ENCODE assay signal across 1 cellular context in the genomic region with DNA sequence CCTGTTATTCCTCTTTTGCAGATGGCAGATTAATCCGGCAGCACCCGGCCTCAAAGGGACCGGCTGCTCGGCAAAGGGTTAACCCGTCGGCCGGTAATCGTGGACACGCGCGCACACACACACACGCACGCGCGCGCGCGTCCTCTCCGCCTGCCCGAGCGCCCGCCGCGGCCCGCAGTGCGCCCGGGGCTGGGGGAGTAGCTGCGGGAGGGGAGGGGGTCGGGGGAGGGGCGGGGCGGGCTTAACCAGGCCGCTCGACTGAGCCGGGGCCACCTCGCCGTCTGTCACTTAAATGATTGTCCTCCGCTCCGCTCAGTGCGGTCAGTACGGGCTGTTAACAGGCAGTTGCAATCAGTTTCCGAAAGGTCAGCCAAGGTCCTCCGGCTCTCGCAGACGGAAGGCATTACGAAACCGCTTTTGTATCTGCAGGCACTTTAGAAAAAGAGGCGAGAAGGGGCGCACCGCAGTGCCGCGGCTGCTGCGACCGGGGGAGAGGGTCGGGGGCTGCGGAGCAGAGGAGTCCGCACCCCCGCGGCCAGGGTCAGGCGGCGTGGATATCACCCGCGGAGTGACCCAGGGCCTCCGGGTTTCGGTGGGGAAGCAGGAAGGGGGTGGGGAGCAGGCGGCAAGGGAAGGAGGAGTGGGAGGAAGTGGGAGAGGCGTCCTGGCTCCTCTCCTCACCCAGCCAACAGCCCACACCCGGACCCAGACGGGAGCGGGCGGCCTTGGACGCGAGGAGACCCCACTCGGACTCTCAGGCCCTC.
TF ChIP-seq lines count a peak whose summit lies in the region.

No MANE protein-coding gene starts in this region.

TF ChIP-seq in K562, 482 proteins besides CTCF, POLR2A, EP300 and RAD21 (continued from another document and continues in another):
- TF ChIP-seq, protein P1, sequence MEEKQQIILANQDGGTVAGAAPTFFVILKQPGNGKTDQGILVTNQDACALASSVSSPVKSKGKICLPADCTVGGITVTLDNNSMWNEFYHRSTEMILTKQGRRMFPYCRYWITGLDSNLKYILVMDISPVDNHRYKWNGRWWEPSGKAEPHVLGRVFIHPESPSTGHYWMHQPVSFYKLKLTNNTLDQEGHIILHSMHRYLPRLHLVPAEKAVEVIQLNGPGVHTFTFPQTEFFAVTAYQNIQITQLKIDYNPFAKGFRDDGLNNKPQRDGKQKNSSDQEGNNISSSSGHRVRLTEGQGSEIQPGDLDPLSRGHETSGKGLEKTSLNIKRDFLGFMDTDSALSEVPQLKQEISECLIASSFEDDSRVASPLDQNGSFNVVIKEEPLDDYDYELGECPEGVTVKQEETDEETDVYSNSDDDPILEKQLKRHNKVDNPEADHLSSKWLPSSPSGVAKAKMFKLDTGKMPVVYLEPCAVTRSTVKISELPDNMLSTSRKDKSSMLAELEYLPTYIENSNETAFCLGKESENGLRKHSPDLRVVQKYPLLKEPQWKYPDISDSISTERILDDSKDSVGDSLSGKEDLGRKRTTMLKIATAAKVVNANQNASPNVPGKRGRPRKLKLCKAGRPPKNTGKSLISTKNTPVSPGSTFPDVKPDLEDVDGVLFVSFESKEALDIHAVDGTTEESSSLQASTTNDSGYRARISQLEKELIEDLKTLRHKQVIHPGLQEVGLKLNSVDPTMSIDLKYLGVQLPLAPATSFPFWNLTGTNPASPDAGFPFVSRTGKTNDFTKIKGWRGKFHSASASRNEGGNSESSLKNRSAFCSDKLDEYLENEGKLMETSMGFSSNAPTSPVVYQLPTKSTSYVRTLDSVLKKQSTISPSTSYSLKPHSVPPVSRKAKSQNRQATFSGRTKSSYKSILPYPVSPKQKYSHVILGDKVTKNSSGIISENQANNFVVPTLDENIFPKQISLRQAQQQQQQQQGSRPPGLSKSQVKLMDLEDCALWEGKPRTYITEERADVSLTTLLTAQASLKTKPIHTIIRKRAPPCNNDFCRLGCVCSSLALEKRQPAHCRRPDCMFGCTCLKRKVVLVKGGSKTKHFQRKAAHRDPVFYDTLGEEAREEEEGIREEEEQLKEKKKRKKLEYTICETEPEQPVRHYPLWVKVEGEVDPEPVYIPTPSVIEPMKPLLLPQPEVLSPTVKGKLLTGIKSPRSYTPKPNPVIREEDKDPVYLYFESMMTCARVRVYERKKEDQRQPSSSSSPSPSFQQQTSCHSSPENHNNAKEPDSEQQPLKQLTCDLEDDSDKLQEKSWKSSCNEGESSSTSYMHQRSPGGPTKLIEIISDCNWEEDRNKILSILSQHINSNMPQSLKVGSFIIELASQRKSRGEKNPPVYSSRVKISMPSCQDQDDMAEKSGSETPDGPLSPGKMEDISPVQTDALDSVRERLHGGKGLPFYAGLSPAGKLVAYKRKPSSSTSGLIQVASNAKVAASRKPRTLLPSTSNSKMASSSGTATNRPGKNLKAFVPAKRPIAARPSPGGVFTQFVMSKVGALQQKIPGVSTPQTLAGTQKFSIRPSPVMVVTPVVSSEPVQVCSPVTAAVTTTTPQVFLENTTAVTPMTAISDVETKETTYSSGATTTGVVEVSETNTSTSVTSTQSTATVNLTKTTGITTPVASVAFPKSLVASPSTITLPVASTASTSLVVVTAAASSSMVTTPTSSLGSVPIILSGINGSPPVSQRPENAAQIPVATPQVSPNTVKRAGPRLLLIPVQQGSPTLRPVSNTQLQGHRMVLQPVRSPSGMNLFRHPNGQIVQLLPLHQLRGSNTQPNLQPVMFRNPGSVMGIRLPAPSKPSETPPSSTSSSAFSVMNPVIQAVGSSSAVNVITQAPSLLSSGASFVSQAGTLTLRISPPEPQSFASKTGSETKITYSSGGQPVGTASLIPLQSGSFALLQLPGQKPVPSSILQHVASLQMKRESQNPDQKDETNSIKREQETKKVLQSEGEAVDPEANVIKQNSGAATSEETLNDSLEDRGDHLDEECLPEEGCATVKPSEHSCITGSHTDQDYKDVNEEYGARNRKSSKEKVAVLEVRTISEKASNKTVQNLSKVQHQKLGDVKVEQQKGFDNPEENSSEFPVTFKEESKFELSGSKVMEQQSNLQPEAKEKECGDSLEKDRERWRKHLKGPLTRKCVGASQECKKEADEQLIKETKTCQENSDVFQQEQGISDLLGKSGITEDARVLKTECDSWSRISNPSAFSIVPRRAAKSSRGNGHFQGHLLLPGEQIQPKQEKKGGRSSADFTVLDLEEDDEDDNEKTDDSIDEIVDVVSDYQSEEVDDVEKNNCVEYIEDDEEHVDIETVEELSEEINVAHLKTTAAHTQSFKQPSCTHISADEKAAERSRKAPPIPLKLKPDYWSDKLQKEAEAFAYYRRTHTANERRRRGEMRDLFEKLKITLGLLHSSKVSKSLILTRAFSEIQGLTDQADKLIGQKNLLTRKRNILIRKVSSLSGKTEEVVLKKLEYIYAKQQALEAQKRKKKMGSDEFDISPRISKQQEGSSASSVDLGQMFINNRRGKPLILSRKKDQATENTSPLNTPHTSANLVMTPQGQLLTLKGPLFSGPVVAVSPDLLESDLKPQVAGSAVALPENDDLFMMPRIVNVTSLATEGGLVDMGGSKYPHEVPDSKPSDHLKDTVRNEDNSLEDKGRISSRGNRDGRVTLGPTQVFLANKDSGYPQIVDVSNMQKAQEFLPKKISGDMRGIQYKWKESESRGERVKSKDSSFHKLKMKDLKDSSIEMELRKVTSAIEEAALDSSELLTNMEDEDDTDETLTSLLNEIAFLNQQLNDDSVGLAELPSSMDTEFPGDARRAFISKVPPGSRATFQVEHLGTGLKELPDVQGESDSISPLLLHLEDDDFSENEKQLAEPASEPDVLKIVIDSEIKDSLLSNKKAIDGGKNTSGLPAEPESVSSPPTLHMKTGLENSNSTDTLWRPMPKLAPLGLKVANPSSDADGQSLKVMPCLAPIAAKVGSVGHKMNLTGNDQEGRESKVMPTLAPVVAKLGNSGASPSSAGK (IDR thresholded peaks at IDR 0.05), result peak; percentile 1; the same call in 1 of the 2 replicates
- TF ChIP-seq ZEB2 (IDR thresholded peaks at IDR 0.05) (0 out of 2 replicates have a peak, but pooled peaks have one; percentile 22), ZNF740 (CRISPR knock-in tag; IDR thresholded peaks at IDR 0.05) (no peak), ZNF740 (tag; IDR thresholded peaks at IDR 0.05) (peak in 1 of 2 experiments; percentile 58; a peak in 1 of 4 replicates), SMARCA4 (IDR thresholded peaks at IDR 0.05) (peak; percentile 41; the same call in 1 of the 2 replicates), POLR2G (IDR thresholded peaks at IDR 0.05; ENCODE audit: low read depth, low read length) (peak; percentile 85), NFIC (IDR thresholded peaks at IDR 0.05) (peak; percentile 62), PKNOX1 (IDR thresholded peaks at IDR 0.05) (peak; percentile 78), PTTG1 (tag; IDR thresholded peaks at IDR 0.05; ENCODE audit: low read depth) (no peak), ZNF707 (CRISPR knock-in tag; conservative IDR thresholded peaks at IDR 0.05) (no peak), KLF16 (IDR thresholded peaks at IDR 0.05) (0 out of 2 replicates have a peak, but pooled peaks have one; percentile 19), HDAC3 (IDR thresholded peaks at IDR 0.05; ENCODE audit: borderline replicate concordance, partially characterized antibody) (peak; percentile 76), CCNT2 (IDR thresholded peaks at IDR 0.05; ENCODE audit: borderline replicate concordance, extremely low read depth, insufficient read length, low read depth, low read length) (peak; percentile 64), RBFOX2 (IDR thresholded peaks at IDR 0.05; ENCODE audit: low read depth, low read length) (peak; percentile 92), ZNF445 (CRISPR knock-in tag; IDR thresholded peaks at IDR 0.05; ENCODE audit: low read depth) (no peak), ZNF263 (CRISPR knock-in tag; IDR thresholded peaks at IDR 0.05; ENCODE audit: borderline replicate concordance) (peak; percentile 76)
- TF ChIP-seq, protein P2, sequence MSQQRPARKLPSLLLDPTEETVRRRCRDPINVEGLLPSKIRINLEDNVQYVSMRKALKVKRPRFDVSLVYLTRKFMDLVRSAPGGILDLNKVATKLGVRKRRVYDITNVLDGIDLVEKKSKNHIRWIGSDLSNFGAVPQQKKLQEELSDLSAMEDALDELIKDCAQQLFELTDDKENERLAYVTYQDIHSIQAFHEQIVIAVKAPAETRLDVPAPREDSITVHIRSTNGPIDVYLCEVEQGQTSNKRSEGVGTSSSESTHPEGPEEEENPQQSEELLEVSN (IDR thresholded peaks at IDR 0.05; ENCODE audit: borderline replicate concordance in 1 of 2, extremely low read depth in 1 of 2, insufficient read depth in 1 of 2, insufficient read length in 1 of 2, low read depth in 1 of 2, low read length in 1 of 2, poor library complexity in 1 of 2, severe bottlenecking in 1 of 2), result peak in 1 of 2 experiments; percentile 42
- TF ChIP-seq, protein P3, sequence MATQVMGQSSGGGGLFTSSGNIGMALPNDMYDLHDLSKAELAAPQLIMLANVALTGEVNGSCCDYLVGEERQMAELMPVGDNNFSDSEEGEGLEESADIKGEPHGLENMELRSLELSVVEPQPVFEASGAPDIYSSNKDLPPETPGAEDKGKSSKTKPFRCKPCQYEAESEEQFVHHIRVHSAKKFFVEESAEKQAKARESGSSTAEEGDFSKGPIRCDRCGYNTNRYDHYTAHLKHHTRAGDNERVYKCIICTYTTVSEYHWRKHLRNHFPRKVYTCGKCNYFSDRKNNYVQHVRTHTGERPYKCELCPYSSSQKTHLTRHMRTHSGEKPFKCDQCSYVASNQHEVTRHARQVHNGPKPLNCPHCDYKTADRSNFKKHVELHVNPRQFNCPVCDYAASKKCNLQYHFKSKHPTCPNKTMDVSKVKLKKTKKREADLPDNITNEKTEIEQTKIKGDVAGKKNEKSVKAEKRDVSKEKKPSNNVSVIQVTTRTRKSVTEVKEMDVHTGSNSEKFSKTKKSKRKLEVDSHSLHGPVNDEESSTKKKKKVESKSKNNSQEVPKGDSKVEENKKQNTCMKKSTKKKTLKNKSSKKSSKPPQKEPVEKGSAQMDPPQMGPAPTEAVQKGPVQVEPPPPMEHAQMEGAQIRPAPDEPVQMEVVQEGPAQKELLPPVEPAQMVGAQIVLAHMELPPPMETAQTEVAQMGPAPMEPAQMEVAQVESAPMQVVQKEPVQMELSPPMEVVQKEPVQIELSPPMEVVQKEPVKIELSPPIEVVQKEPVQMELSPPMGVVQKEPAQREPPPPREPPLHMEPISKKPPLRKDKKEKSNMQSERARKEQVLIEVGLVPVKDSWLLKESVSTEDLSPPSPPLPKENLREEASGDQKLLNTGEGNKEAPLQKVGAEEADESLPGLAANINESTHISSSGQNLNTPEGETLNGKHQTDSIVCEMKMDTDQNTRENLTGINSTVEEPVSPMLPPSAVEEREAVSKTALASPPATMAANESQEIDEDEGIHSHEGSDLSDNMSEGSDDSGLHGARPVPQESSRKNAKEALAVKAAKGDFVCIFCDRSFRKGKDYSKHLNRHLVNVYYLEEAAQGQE (CRISPR knock-in tag; IDR thresholded peaks at IDR 0.05; ENCODE audit: low read depth), result no peak
- TF ChIP-seq, protein P4, sequence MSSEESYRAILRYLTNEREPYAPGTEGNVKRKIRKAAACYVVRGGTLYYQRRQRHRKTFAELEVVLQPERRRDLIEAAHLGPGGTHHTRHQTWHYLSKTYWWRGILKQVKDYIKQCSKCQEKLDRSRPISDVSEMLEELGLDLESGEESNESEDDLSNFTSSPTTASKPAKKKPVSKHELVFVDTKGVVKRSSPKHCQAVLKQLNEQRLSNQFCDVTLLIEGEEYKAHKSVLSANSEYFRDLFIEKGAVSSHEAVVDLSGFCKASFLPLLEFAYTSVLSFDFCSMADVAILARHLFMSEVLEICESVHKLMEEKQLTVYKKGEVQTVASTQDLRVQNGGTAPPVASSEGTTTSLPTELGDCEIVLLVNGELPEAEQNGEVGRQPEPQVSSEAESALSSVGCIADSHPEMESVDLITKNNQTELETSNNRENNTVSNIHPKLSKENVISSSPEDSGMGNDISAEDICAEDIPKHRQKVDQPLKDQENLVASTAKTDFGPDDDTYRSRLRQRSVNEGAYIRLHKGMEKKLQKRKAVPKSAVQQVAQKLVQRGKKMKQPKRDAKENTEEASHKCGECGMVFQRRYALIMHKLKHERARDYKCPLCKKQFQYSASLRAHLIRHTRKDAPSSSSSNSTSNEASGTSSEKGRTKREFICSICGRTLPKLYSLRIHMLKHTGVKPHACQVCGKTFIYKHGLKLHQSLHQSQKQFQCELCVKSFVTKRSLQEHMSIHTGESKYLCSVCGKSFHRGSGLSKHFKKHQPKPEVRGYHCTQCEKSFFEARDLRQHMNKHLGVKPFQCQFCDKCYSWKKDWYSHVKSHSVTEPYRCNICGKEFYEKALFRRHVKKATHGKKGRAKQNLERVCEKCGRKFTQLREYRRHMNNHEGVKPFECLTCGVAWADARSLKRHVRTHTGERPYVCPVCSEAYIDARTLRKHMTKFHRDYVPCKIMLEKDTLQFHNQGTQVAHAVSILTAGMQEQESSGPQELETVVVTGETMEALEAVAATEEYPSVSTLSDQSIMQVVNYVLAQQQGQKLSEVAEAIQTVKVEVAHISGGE (CRISPR knock-in tag; IDR thresholded peaks at IDR 0.05), result 0 out of 6 replicates have a peak, but pooled peaks of 1 of the 3 experiments have one; percentile 33
- TF ChIP-seq, protein P5, sequence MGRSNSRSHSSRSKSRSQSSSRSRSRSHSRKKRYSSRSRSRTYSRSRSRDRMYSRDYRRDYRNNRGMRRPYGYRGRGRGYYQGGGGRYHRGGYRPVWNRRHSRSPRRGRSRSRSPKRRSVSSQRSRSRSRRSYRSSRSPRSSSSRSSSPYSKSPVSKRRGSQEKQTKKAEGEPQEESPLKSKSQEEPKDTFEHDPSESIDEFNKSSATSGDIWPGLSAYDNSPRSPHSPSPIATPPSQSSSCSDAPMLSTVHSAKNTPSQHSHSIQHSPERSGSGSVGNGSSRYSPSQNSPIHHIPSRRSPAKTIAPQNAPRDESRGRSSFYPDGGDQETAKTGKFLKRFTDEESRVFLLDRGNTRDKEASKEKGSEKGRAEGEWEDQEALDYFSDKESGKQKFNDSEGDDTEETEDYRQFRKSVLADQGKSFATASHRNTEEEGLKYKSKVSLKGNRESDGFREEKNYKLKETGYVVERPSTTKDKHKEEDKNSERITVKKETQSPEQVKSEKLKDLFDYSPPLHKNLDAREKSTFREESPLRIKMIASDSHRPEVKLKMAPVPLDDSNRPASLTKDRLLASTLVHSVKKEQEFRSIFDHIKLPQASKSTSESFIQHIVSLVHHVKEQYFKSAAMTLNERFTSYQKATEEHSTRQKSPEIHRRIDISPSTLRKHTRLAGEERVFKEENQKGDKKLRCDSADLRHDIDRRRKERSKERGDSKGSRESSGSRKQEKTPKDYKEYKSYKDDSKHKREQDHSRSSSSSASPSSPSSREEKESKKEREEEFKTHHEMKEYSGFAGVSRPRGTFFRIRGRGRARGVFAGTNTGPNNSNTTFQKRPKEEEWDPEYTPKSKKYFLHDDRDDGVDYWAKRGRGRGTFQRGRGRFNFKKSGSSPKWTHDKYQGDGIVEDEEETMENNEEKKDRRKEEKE (IDR thresholded peaks at IDR 0.05; ENCODE audit: borderline replicate concordance in 1 of 2, control insufficient read depth in 1 of 2, low read depth in 2 of 2, low read length in 1 of 2), result 0 out of 4 replicates have a peak, but pooled peaks of 1 of the 2 experiments have one; percentile 41
